ENCODE assay signal across 15 cellular contexts in genomic region chr12:931591-931990, GRCh38. TPM values are rescaled to one million over a fixed set of nuclear protein-coding genes. Genes with fewer than 3 reads are reported as not detected.
DNase-seq lines count a peak whose midpoint lies in the region; ATAC-seq and TF ChIP-seq lines count a peak whose summit lies in the region.
"Had no signal": no experiment of that assay in that cellular context is flagged by ENCODE, and none has a peak within 500 bp of the region (broad histone marks: within the 10 kb centered on the region; RNA-seq: fewer than 3 reads in every experiment).

No MANE protein-coding gene starts in this region.

- TF ChIP-seq CTCF in activated CD8-positive, alpha-beta T cell treated with anti-CD3 and anti-CD28 coated beads for 36 hours (IDR thresholded peaks at IDR 0.05), result no peak
- TF ChIP-seq CTCF in PC-3 (conservative IDR thresholded peaks at IDR 0.05; ENCODE audit: low read depth, low read length), result no peak

- no peak overlapping the region for H2BK120ac ChIP-seq in mesendoderm (ENCODE audit: low read depth, low read length)

- CTCF ChIA-PET in activated CD8-positive, alpha-beta T cell treated with anti-CD3 and anti-CD28 coated beads, Interleukin-2, amount 10 ng/mL, durations not matched to agents 7 days and 5 days (lab: Charles Lee), result no interaction called here
- CTCF ChIA-PET in activated CD8-positive, alpha-beta T cell treated with anti-CD3 and anti-CD28 coated beads for 36 hours (lab: Charles Lee), result no interaction called here
- CTCF ChIA-PET in activated naive CD4-positive, alpha-beta T cell treated with anti-CD3 and anti-CD28 coated beads for 36 hours (lab: Charles Lee), result no interaction called here
- CTCF ChIA-PET in PC-3 (lab: Charles Lee), result no interaction called here

- POLR2A ChIA-PET in activated CD8-positive, alpha-beta T cell treated with anti-CD3 and anti-CD28 coated beads, Interleukin-2, amount 10 ng/mL, durations not matched to agents 7 days and 5 days (lab: Charles Lee), result no interaction called here
- POLR2A ChIA-PET in activated CD8-positive, alpha-beta T cell treated with anti-CD3 and anti-CD28 coated beads for 36 hours (lab: Charles Lee), result no interaction called here
- POLR2A ChIA-PET in PC-3 (lab: Charles Lee; ENCODE audit: unreplicated experiment), result no interaction called here

- no peak overlapping the region for H3K23ac ChIP-seq in mesendoderm (ENCODE audit: low read length)

- H3K27ac ChIP-seq in mesendoderm (ENCODE audit: low read depth, low read length), result no peak overlapping the region
- H3K27ac ChIP-seq in PC-3 (ENCODE audit: low read length), result no peak overlapping the region
- H3K27ac ChIP-seq: 22Rv1, GM23248 had no signal

- no peaks in the 10 kb centered on the region for H3K79me1 ChIP-seq in mesendoderm (ENCODE audit: low read length)

- no peaks in the 10 kb centered on the region for H3F3A ChIP-seq in PC-3 (ENCODE audit: low read length, unreplicated experiment)

- H3K4me2 ChIP-seq in mesendoderm (ENCODE audit: low read length), result no peak overlapping the region
- H3K4me2 ChIP-seq in PC-3 (ENCODE audit: low read length), result no peak overlapping the region

- no peak for DNase-seq in activated CD8-positive, alpha-beta T cell treated with anti-CD3 and anti-CD28 coated beads, Interleukin-2, amount 10 ng/mL, durations not matched to agents 7 days and 5 days
- DNase-seq in activated CD8-positive, alpha-beta T cell treated with anti-CD3 and anti-CD28 coated beads for 36 hours, result no peak
- no peak for DNase-seq in activated naive CD4-positive, alpha-beta T cell treated with anti-CD3 and anti-CD28 coated beads, Interleukin-2, amount 50 U/mL, for 72 hours (ENCODE audit: low spot score in 2 of 2)
- no peak for DNase-seq in activated naive CD4-positive, alpha-beta T cell treated with anti-CD3 and anti-CD28 coated beads for 36 hours
- no peak for DNase-seq in mesendoderm
- no peak for DNase-seq in NCI-H187 (lab: John Stamatoyannopoulos, UW)
- DNase-seq in PC-3, result no peak
- DNase-seq: Calu3, DMS 273 treated with DMSO at 0.1 percent for 48 hours, GM23248 had no signal

- H3K4me3 ChIP-seq in mesendoderm (ENCODE audit: low read length) (no peak overlapping the region), PC-3 (ENCODE audit: low read length) (no peak overlapping the region)
- H3K4me3 ChIP-seq: GM12878, GM23248 had no signal

- H3K9me2 ChIP-seq in PC-3 (replicated peaks; ENCODE audit: low read length), result no peaks in the 10 kb centered on the region

- H3K18ac ChIP-seq in mesendoderm (ENCODE audit: low read length), result no peak overlapping the region

- intact Hi-C loops in activated CD8-positive, alpha-beta T cell treated with anti-CD3 and anti-CD28 coated beads for 36 hours (cut with micrococcal nuclease), result no loop called here
- intact Hi-C loops in activated naive CD4-positive, alpha-beta T cell treated with anti-CD3 and anti-CD28 coated beads for 36 hours (cut with micrococcal nuclease), result no loop called here
- intact Hi-C loops in PC-3 (cut with micrococcal nuclease), result no loop called here

- no peak overlapping the region for H2AFZ ChIP-seq in PC-3 (ENCODE audit: low read length)
- H2AFZ ChIP-seq: GM23248 had no signal

- WGBS in mesendoderm (ENCODE audit: extremely low coverage, insufficient coverage, low lambda C conversion rate), result no CpG with 5 or more reads among the region's 4 CpGs

- H3K9ac ChIP-seq in mesendoderm (ENCODE audit: low read length) (no peak overlapping the region), PC-3 (ENCODE audit: low read length) (no peak overlapping the region)
- H3K9ac ChIP-seq: GM23248 had no signal

- no peaks in the 10 kb centered on the region for H3K4me1 Mint-ChIP-seq in activated CD8-positive, alpha-beta T cell treated with anti-CD3 and anti-CD28 coated beads, Interleukin-2, amount 10 ng/mL, durations not matched to agents 7 days and 5 days (ENCODE audit: low read depth)
- no peaks in the 10 kb centered on the region for H3K4me1 Mint-ChIP-seq in activated CD8-positive, alpha-beta T cell treated with anti-CD3 and anti-CD28 coated beads for 36 hours (ENCODE audit: low read depth)
- H3K4me1 Mint-ChIP-seq in activated naive CD4-positive, alpha-beta T cell treated with anti-CD3 and anti-CD28 coated beads for 36 hours (ENCODE audit: low read depth), result no peaks in the 10 kb centered on the region
- H3K4me1 Mint-ChIP-seq: CD14-positive monocyte had no signal

- H3K27ac Mint-ChIP-seq in activated CD8-positive, alpha-beta T cell treated with anti-CD3 and anti-CD28 coated beads, Interleukin-2, amount 10 ng/mL, durations not matched to agents 7 days and 5 days, result peak overlapping the region; percentile 7
- no peak overlapping the region for H3K27ac Mint-ChIP-seq in activated CD8-positive, alpha-beta T cell treated with anti-CD3 and anti-CD28 coated beads for 36 hours
- H3K27ac Mint-ChIP-seq in activated naive CD4-positive, alpha-beta T cell treated with anti-CD3 and anti-CD28 coated beads, Interleukin-2, amount 50 U/mL, for 72 hours, result peak overlapping the region; percentile 56 to 65
- no peak overlapping the region for H3K27ac Mint-ChIP-seq in activated naive CD4-positive, alpha-beta T cell treated with anti-CD3 and anti-CD28 coated beads for 36 hours
- H3K27ac Mint-ChIP-seq: CD14-positive monocyte had no signal

- no peak overlapping the region for H2AK5ac ChIP-seq in mesendoderm (ENCODE audit: low read length)

- no peak for ATAC-seq in activated CD8-positive, alpha-beta T cell treated with anti-CD3 and anti-CD28 coated beads, Interleukin-2, amount 10 ng/mL, durations not matched to agents 7 days and 5 days
- no peak for ATAC-seq in activated CD8-positive, alpha-beta T cell treated with anti-CD3 and anti-CD28 coated beads for 36 hours
- ATAC-seq in activated naive CD4-positive, alpha-beta T cell treated with anti-CD3 and anti-CD28 coated beads, Interleukin-2, amount 50 U/mL, for 72 hours, result no peak
- ATAC-seq in HG02588 (IDR thresholded peaks at IDR 0.05; ENCODE audit: unreplicated experiment) (no peak), PC-3 (no peak)
- ATAC-seq: GM12878, HCT116 had no signal

- H4K8ac ChIP-seq in mesendoderm (ENCODE audit: low read depth, low read length), result no peak overlapping the region

- no peaks in the 10 kb centered on the region for H3K27me3 ChIP-seq in mesendoderm (ENCODE audit: insufficient read depth, low read length, poor library complexity)
- no peaks in the 10 kb centered on the region for H3K27me3 ChIP-seq in PC-3 (ENCODE audit: low read length)

- no peak overlapping the region for H4K5ac ChIP-seq in mesendoderm (ENCODE audit: low read length)

- H4K20me1 ChIP-seq in PC-3 (ENCODE audit: low read length), result no peaks in the 10 kb centered on the region

- no peak overlapping the region for H2BK5ac ChIP-seq in mesendoderm (ENCODE audit: low read length)

- H3K9me3 Mint-ChIP-seq in activated CD8-positive, alpha-beta T cell treated with anti-CD3 and anti-CD28 coated beads, Interleukin-2, amount 10 ng/mL, durations not matched to agents 7 days and 5 days (ENCODE audit: insufficient read depth), result no peaks in the 10 kb centered on the region
- no peaks in the 10 kb centered on the region for H3K9me3 Mint-ChIP-seq in activated CD8-positive, alpha-beta T cell treated with anti-CD3 and anti-CD28 coated beads for 36 hours
- no peaks in the 10 kb centered on the region for H3K9me3 Mint-ChIP-seq in activated naive CD4-positive, alpha-beta T cell treated with anti-CD3 and anti-CD28 coated beads, Interleukin-2, amount 50 U/mL, for 72 hours
- no peaks in the 10 kb centered on the region for H3K9me3 Mint-ChIP-seq in activated naive CD4-positive, alpha-beta T cell treated with anti-CD3 and anti-CD28 coated beads for 36 hours
- H3K9me3 Mint-ChIP-seq: CD14-positive monocyte had no signal

- no peak overlapping the region for H2BK15ac ChIP-seq in mesendoderm (replicated peaks; ENCODE audit: low read depth)

- H3K4ac ChIP-seq in mesendoderm (ENCODE audit: low read depth, low read length), result no peak overlapping the region

- no peaks in the 10 kb centered on the region for H3K79me2 ChIP-seq in mesendoderm (ENCODE audit: control insufficient read depth, insufficient read depth, low read length)
- H3K79me2 ChIP-seq in PC-3 (ENCODE audit: low read length), result no peaks in the 10 kb centered on the region

- no TSS peak for BruUV-seq in PC-3 (replicated peaks; lab: Mats Ljungman, UMichigan)

- no peaks in the 10 kb centered on the region for H3K27me3 Mint-ChIP-seq in activated CD8-positive, alpha-beta T cell treated with anti-CD3 and anti-CD28 coated beads, Interleukin-2, amount 10 ng/mL, durations not matched to agents 7 days and 5 days (ENCODE audit: low read depth)
- no peaks in the 10 kb centered on the region for H3K27me3 Mint-ChIP-seq in activated CD8-positive, alpha-beta T cell treated with anti-CD3 and anti-CD28 coated beads for 36 hours
- no peaks in the 10 kb centered on the region for H3K27me3 Mint-ChIP-seq in activated naive CD4-positive, alpha-beta T cell treated with anti-CD3 and anti-CD28 coated beads for 36 hours (ENCODE audit: low read depth)

- H3K56ac ChIP-seq in mesendoderm (ENCODE audit: low read length), result peak overlapping the region; percentile 15

- H3K4me1 ChIP-seq in mesendoderm (ENCODE audit: control insufficient read depth, low read depth, low read length), result no peaks in the 10 kb centered on the region
- H3K4me1 ChIP-seq in PC-3 (ENCODE audit: insufficient read depth, low read length), result no peaks in the 10 kb centered on the region

- no peak overlapping the region for H3K4me3 Mint-ChIP-seq in activated CD8-positive, alpha-beta T cell treated with anti-CD3 and anti-CD28 coated beads, Interleukin-2, amount 10 ng/mL, durations not matched to agents 7 days and 5 days
- H3K4me3 Mint-ChIP-seq in activated CD8-positive, alpha-beta T cell treated with anti-CD3 and anti-CD28 coated beads for 36 hours, result no peak overlapping the region
- no peak overlapping the region for H3K4me3 Mint-ChIP-seq in activated naive CD4-positive, alpha-beta T cell treated with anti-CD3 and anti-CD28 coated beads for 36 hours
- H3K4me3 Mint-ChIP-seq: CD14-positive monocyte had no signal

- H3K36me3 ChIP-seq in mesendoderm (ENCODE audit: control insufficient read depth, insufficient read depth, low read length) (peaks cover 9% of the 10 kb centered on the region), PC-3 (ENCODE audit: low read depth, low read length) (peaks cover 17% of the 10 kb centered on the region; the same call in 1 of the 2 replicates)

- H3K36me3 Mint-ChIP-seq in activated CD8-positive, alpha-beta T cell treated with anti-CD3 and anti-CD28 coated beads, Interleukin-2, amount 10 ng/mL, durations not matched to agents 7 days and 5 days (ENCODE audit: low read depth), result peaks cover 38% of the 10 kb centered on the region
- H3K36me3 Mint-ChIP-seq in activated CD8-positive, alpha-beta T cell treated with anti-CD3 and anti-CD28 coated beads for 36 hours (ENCODE audit: low read depth), result peaks cover 21% of the 10 kb centered on the region
- H3K36me3 Mint-ChIP-seq in activated naive CD4-positive, alpha-beta T cell treated with anti-CD3 and anti-CD28 coated beads, Interleukin-2, amount 50 U/mL, for 72 hours, result peaks cover 0 to 12% of the 10 kb centered on the region in 2 donors
- H3K36me3 Mint-ChIP-seq in activated naive CD4-positive, alpha-beta T cell treated with anti-CD3 and anti-CD28 coated beads for 36 hours (ENCODE audit: low read depth), result peaks cover 17% of the 10 kb centered on the region

- H3K9me3 ChIP-seq in PC-3 (ENCODE audit: low read length), result no peaks in the 10 kb centered on the region

RNA-seq across cellular contexts. Expression of gene RAD52, which starts 17.9 kb away (rescaled TPM):
- 10 to 100 TPM; 19.3 to 20.9 TPM for total RNA-seq in activated CD8-positive, alpha-beta T cell treated with anti-CD3 and anti-CD28 coated beads, Interleukin-2, amount 10 ng/mL, durations not matched to agents 7 days and 5 days
- 10 to 100 TPM; 14.9 to 16.3 TPM for total RNA-seq in activated CD8-positive, alpha-beta T cell treated with anti-CD3 and anti-CD28 coated beads for 36 hours
- 10 to 100 TPM in 1 of 2 donors, 1 to 10 TPM in 1; 3.1 to 19.0 TPM for total RNA-seq in activated naive CD4-positive, alpha-beta T cell treated with anti-CD3 and anti-CD28 coated beads, Interleukin-2, amount 50 U/mL, for 72 hours
- total RNA-seq in activated naive CD4-positive, alpha-beta T cell treated with anti-CD3 and anti-CD28 coated beads for 36 hours, result 10 to 100 TPM; 15.6 to 17.9 TPM
- 4.7 TPM for polyA plus RNA-seq in mesendoderm (2013, experiment 1 of 2)
- polyA plus RNA-seq in mesendoderm (2013, experiment 2 of 2), result 6.0 TPM
- 17.4 and 19.3 TPM in 2 replicates for total RNA-seq in PC-3 (2014; rRNA removed)

RNA-seq across cellular contexts. Expression of gene ERC1, which starts 59.4 kb away (rescaled TPM):
- 10 to 100 TPM; 25.2 to 32.9 TPM for total RNA-seq in activated CD8-positive, alpha-beta T cell treated with anti-CD3 and anti-CD28 coated beads, Interleukin-2, amount 10 ng/mL, durations not matched to agents 7 days and 5 days
- total RNA-seq in activated CD8-positive, alpha-beta T cell treated with anti-CD3 and anti-CD28 coated beads for 36 hours, result 10 to 100 TPM; 21.7 to 27.0 TPM
- 10 to 100 TPM; 22.5 to 40.9 TPM for total RNA-seq in activated naive CD4-positive, alpha-beta T cell treated with anti-CD3 and anti-CD28 coated beads, Interleukin-2, amount 50 U/mL, for 72 hours
- total RNA-seq in activated naive CD4-positive, alpha-beta T cell treated with anti-CD3 and anti-CD28 coated beads for 36 hours, result 10 to 100 TPM; 17.4 to 20.7 TPM
- 10.4 TPM for polyA plus RNA-seq in mesendoderm (2013, experiment 1 of 2)
- 10.2 TPM for polyA plus RNA-seq in mesendoderm (2013, experiment 2 of 2)
- total RNA-seq in PC-3 (2014; rRNA removed), result 12.3 and 16.0 TPM in 2 replicates

Comparison
In these comparisons a context has a peak if more than half of its experiments do, and no peak if none do; other contexts are left out.
1. H3K27ac Mint-ChIP-seq: peak in activated CD8-positive, alpha-beta T cell treated with anti-CD3 and anti-CD28 coated beads, Interleukin-2, amount 10 ng/mL, durations not matched to agents 7 days and 5 days (single experiment) and activated naive CD4-positive, alpha-beta T cell treated with anti-CD3 and anti-CD28 coated beads, Interleukin-2, amount 50 U/mL, for 72 hours (2 of 2); none in activated CD8-positive, alpha-beta T cell treated with anti-CD3 and anti-CD28 coated beads for 36 hours (single experiment) and activated naive CD4-positive, alpha-beta T cell treated with anti-CD3 and anti-CD28 coated beads for 36 hours (single experiment).